23 cellular contexts compared by ENCODE assay signal in the genomic region with DNA sequence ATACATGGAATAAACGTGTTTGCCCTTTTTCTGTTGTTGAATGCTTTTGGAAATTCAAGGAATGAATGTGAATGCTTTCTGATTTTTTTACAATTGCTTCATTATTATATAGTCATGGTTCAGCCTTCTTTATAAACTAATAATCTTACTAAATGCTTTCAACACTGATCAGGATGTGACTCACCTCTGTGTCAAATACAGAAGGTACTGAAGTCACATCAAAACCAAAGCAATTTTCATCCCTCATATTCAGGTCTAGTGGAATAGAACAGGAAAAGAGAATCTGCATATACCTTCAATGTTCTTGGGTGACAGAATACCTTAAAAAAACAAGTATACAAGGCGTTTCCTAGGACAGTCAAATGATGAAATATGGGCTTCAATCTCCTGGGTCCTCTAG.
DNase-seq lines count a peak whose midpoint lies in the region; ATAC-seq and TF ChIP-seq lines count a peak whose summit lies in the region.
"Had no signal": no experiment of that assay in that cellular context is flagged by ENCODE, and none has a peak within 500 bp of the region (broad histone marks: within the 10 kb centered on the region; RNA-seq: fewer than 3 reads in every experiment).

No MANE protein-coding gene starts in this region.

- H3K9me2 ChIP-seq in MM.1S (replicated peaks; ENCODE audit: insufficient read depth, low read length), result no peaks in the 10 kb centered on the region

- H3K27me3 ChIP-seq in right atrium auricular region (no peaks in the 10 kb centered on the region), MM.1S (replicated peaks; ENCODE audit: insufficient read depth, low read length) (no peaks in the 10 kb centered on the region)
- H3K27me3 ChIP-seq: left lung, pancreas, right lobe of liver, uterus had no signal

- H3K27ac ChIP-seq in right atrium auricular region, result no peak overlapping the region
- H3K27ac ChIP-seq in MM.1S (ENCODE audit: low read length), result no peak overlapping the region
- H3K27ac ChIP-seq: KMS-11, left lung, pancreas, right lobe of liver had no signal

- no peak for TF ChIP-seq CTCF in right atrium auricular region (IDR thresholded peaks at IDR 0.05)
- no peak for TF ChIP-seq CTCF in MM.1S (IDR thresholded peaks at IDR 0.05; ENCODE audit: low read length)

- H3K36me3 ChIP-seq in right atrium auricular region (no peaks in the 10 kb centered on the region), MM.1S (replicated peaks; ENCODE audit: insufficient read depth, low read length) (no peaks in the 10 kb centered on the region)
- H3K36me3 ChIP-seq: left lung, pancreas, right lobe of liver, uterus had no signal

- H4K20me1 ChIP-seq in MM.1S (ENCODE audit: insufficient read depth, low read length), result no peaks in the 10 kb centered on the region

- DNase-seq in ELR (ENCODE audit: low read depth), result peak; percentile 79
- peak; percentile 18 for DNase-seq in RKO (ENCODE audit: low spot score)
- peak; percentile 73 for DNase-seq in dermis blood vessel endothelial cell
- peak; percentile 52 to 78 for DNase-seq in lung microvascular endothelial cell (ENCODE audit: low read depth in 2 of 2)
- no peak for DNase-seq in right atrium auricular region (ENCODE audit: low spot score)
- DNase-seq in MM.1S, result no peak
- no peak for DNase-seq in NCI-H1105 (lab: John Stamatoyannopoulos, UW)
- DNase-seq: activated CD4-positive, alpha-beta T cell treated with anti-CD3 and anti-CD28 coated beads, Interleukin-2, amount 10 ng/mL, durations not matched to agents 7 days and 5 days; activated CD8-positive, alpha-beta memory T cell treated with anti-CD3 and anti-CD28 coated beads, Interleukin-2, amount 10 ng/mL, durations not matched to agents 7 days and 5 days; CD8-positive, alpha-beta T cell; DMS153; endodermal cell; head of caudate nucleus; left lung; midbrain; NCI-H1092; NCI-H2029 treated with DMSO at 0.1 percent for 48 hours; OCI-M1; pancreas; right lobe of liver; uterus had no signal

- H3K9me3 ChIP-seq in right atrium auricular region (no peaks in the 10 kb centered on the region), MM.1S (replicated peaks; ENCODE audit: insufficient read depth, low read length) (no peaks in the 10 kb centered on the region)
- H3K9me3 ChIP-seq: left lung, pancreas, right lobe of liver, uterus had no signal

- no peaks in the 10 kb centered on the region for H3F3A ChIP-seq in MM.1S (ENCODE audit: insufficient read depth, low read length)

- H3K4me2 ChIP-seq in MM.1S (ENCODE audit: low read depth, low read length), result no peak overlapping the region
- H3K4me2 ChIP-seq: KMS-11 had no signal

- H3K4me1 ChIP-seq in right atrium auricular region, result no peaks in the 10 kb centered on the region
- H3K4me1 ChIP-seq in MM.1S (ENCODE audit: low read length), result no peaks in the 10 kb centered on the region
- H3K4me1 ChIP-seq: left lung, pancreas, right lobe of liver had no signal

- ATAC-seq in HG03097 (IDR thresholded peaks at IDR 0.05; ENCODE audit: low FRiP score, unreplicated experiment), result no peak
- ATAC-seq: activated CD8-positive, alpha-beta memory T cell treated with anti-CD3 and anti-CD28 coated beads, Interleukin-2, amount 10 ng/mL, durations not matched to agents 7 days and 5 days; CD8-positive, alpha-beta T cell; left lung; pancreas had no signal

- no peak overlapping the region for H3K9ac ChIP-seq in MM.1S (ENCODE audit: low read length)
- H3K9ac ChIP-seq: KMS-11 had no signal

- H3K4me3 ChIP-seq in right atrium auricular region (no peak overlapping the region), MM.1S (ENCODE audit: low read length) (no peak overlapping the region)
- H3K4me3 ChIP-seq: left lung, pancreas, right lobe of liver, uterus had no signal

- no peak overlapping the region for H2AFZ ChIP-seq in MM.1S (ENCODE audit: low read length)

- no peaks in the 10 kb centered on the region for H3K79me2 ChIP-seq in MM.1S (ENCODE audit: low read length)

Comparison
In these comparisons a context has a peak if more than half of its experiments do, and no peak if none do; other contexts are left out.
1. DNase-seq: peak in ELR (single experiment), RKO (single experiment), dermis blood vessel endothelial cell (single experiment) and lung microvascular endothelial cell (2 of 2); none in right atrium auricular region (single experiment), MM.1S (single experiment) and NCI-H1105 (single experiment).